ENCODE assay signal across 13 cellular contexts in genomic region chr9:89750117-89750551, GRCh38.
DNase-seq lines count a peak whose midpoint lies in the region; ATAC-seq lines count a peak whose summit lies in the region.
"Had no signal": no experiment of that assay in that cellular context is flagged by ENCODE, and none has a peak within 500 bp of the region (broad histone marks: within the 10 kb centered on the region; RNA-seq: fewer than 3 reads in every experiment).

No MANE protein-coding gene starts in this region.

- peak; percentile 49 for DNase-seq in NCI-H1105 (lab: John Stamatoyannopoulos, UW)
- peak; percentile 45 for DNase-seq in SHP77 treated with DMSO at 0.1 percent for 48 hours (lab: John Stamatoyannopoulos, UW)
- DNase-seq in hippocampal formation (lab: John Stamatoyannopoulos, UW), result peak; percentile 3 to 22
- peak; percentile 10 for DNase-seq in skeletal muscle cell (ENCODE audit: low read depth)
- no peak for DNase-seq in NCI-H187 treated with DMSO at 0.1 percent for 48 hours (lab: John Stamatoyannopoulos, UW)
- DNase-seq: activated CD4-positive, alpha-beta T cell treated with anti-CD3 and anti-CD28 coated beads, Interleukin-2, amount 50 U/mL, for 1 hour; activated naive CD8-positive, alpha-beta T cell treated with anti-CD3 and anti-CD28 coated beads, Interleukin-2, amount 10 ng/mL, durations not matched to agents 7 days and 5 days; GOT3; NCI-H1048; pancreas had no signal

- H3K4me3 ChIP-seq in skeletal muscle cell (ENCODE audit: low read depth, low read length), result no peak overlapping the region
- H3K4me3 ChIP-seq: pancreas, SJSA1 had no signal

- ATAC-seq in GM18858 (IDR thresholded peaks at IDR 0.05; ENCODE audit: unreplicated experiment), result no peak
- ATAC-seq in HG02970 (IDR thresholded peaks at IDR 0.05; ENCODE audit: low FRiP score, unreplicated experiment), result no peak
